Comparison of ENCODE assay signal across 20 cellular contexts in genomic region chr16:10123141-10123540, GRCh38. TPM values are rescaled to one million over a fixed set of nuclear protein-coding genes. Genes with fewer than 3 reads are reported as not detected.
"Had no signal": no experiment of that assay in that cellular context is flagged by ENCODE, and none has a peak within 500 bp of the region (broad histone marks: within the 10 kb centered on the region; RNA-seq: fewer than 3 reads in every experiment).

No MANE protein-coding gene starts in this region.

- DNase-seq: activated CD4-positive, CD25-positive, alpha-beta regulatory T cell treated with anti-CD3 and anti-CD28 coated beads, Interleukin-2, amount 50 U/mL, for 72 hours; activated T-cell treated with anti-CD3 and anti-CD28 coated beads, Interleukin-2, amount 50 U/mL, for 1 hour; adrenal gland; cerebellar nuclear complex; glutamatergic neuron; immature natural killer cell; left lung; natural killer cell; stimulated activated CD4-positive, alpha-beta T cell treated with anti-CD3 and anti-CD28 coated beads, Interleukin-4, amount 100 ng/mL, for 1 hour; stimulated activated naive CD4-positive, alpha-beta T cell; SW 1271; T-helper 17 cell; tibial artery had no signal

- H3K27ac ChIP-seq: adrenal gland, coronary artery, hepatocyte, left lung, VCaP had no signal

- H3K4me2 ChIP-seq: hepatocyte had no signal

- H3K79me2 ChIP-seq: hepatocyte had no signal

- ATAC-seq: activated naive CD4-positive, alpha-beta T cell treated with anti-CD3 and anti-CD28 coated beads, Interleukin-2, amount 50 U/mL, for 72 hours; left lung; natural killer cell; sciatic nerve; T-helper 17 cell had no signal

- H3K9me3 ChIP-seq: adrenal gland, left lung, tibial artery had no signal

- H2AFZ ChIP-seq: hepatocyte had no signal

- H3K4me3 ChIP-seq: adrenal gland, coronary artery, hepatocyte, left lung had no signal

- H3K27me3 ChIP-seq: adrenal gland, hepatocyte, tibial artery had no signal

- H3K4me1 ChIP-seq: adrenal gland, left lung had no signal

- H3K36me3 ChIP-seq: adrenal gland, left lung, tibial artery had no signal

RNA-seq across cellular contexts. Expression of gene GRIN2A, which starts 59.1 kb away (rescaled TPM):
- total RNA-seq: activated naive CD4-positive, alpha-beta T cell treated with anti-CD3 and anti-CD28 coated beads, Interleukin-2, amount 50 U/mL, for 72 hours; epithelial cell of proximal tubule; lung microvascular endothelial cell; natural killer cell; T-helper 17 cell had no signal
- polyA plus RNA-seq: immature natural killer cell had no signal
